In genomic region chr1:143803904-143804539, GRCh38 we compare ENCODE assay signal across 8 cellular contexts.
DNase-seq lines count a peak whose midpoint lies in the region; ATAC-seq and TF ChIP-seq lines count a peak whose summit lies in the region.
"Not testable (repeated sequence)": the region's sequence is repeated elsewhere in the genome, so short reads cannot be mapped to it uniquely, and the experiment has no call there.

No MANE protein-coding gene starts in this region.

- not testable (repeated sequence) for H3K27me3 Mint-ChIP-seq in CD4-positive, alpha-beta T cell; GM23338 (ENCODE audit: insufficient read depth, low read depth, poor library complexity); natural killer cell (ENCODE audit: low read depth in 2 of 2)

- not testable (repeated sequence) for H3F3A ChIP-seq in GM23338 (replicated peaks; ENCODE audit: low read depth)

- not testable (repeated sequence) for H3K9me3 ChIP-seq in CD4-positive, alpha-beta T cell (ENCODE audit: control insufficient read depth, low read length); MG63; right atrium auricular region

- ATAC-seq in CD4-positive, alpha-beta T cell (ENCODE audit: poor library complexity) = peak; percentile 51
- peak; percentile 4; the same call in 1 of the 3 replicates for ATAC-seq in GM23338
- peak in 1 of 3 donors; percentile 24 for ATAC-seq in natural killer cell
- not testable (repeated sequence) for ATAC-seq in stimulated activated effector memory CD8-positive, alpha-beta T cell treated with anti-CD3 and anti-CD28 coated beads, Interleukin-12 subunit alpha, Interleukin-12 subunit beta, amount 100 ng/mL, for 72 hours

- H4K20me1 ChIP-seq in GM23338 (replicated peaks; ENCODE audit: insufficient read depth) = not testable (repeated sequence)

- peak overlapping the region; percentile 91 for H3K4me3 Mint-ChIP-seq in CD4-positive, alpha-beta T cell
- H3K4me3 Mint-ChIP-seq in GM23338 = peak overlapping the region; percentile 80
- H3K4me3 Mint-ChIP-seq in natural killer cell = peak overlapping the region; percentile 70
- peak overlapping the region; percentile 44 for H3K4me3 Mint-ChIP-seq in stimulated activated effector memory CD8-positive, alpha-beta T cell treated with anti-CD3 and anti-CD28 coated beads, Interleukin-12 subunit alpha, Interleukin-12 subunit beta, amount 100 ng/mL, for 72 hours

- peak overlapping the region; percentile 77 for H3K4me2 ChIP-seq in GM23338

- not testable (repeated sequence) for H3K9me3 Mint-ChIP-seq in CD4-positive, alpha-beta T cell; GM23338; natural killer cell; stimulated activated effector memory CD8-positive, alpha-beta T cell treated with anti-CD3 and anti-CD28 coated beads, Interleukin-12 subunit alpha, Interleukin-12 subunit beta, amount 100 ng/mL, for 72 hours

- DNase-seq in CD4-positive, alpha-beta T cell = peak in 3 of 10 experiments; percentile 1 to 33 (median 4)
- DNase-seq in GM23338 (ENCODE audit: low spot score) (peak; percentile 2), MG63 (peak; percentile 33), right atrium auricular region (ENCODE audit: low spot score) (peak; percentile 58), natural killer cell (peak; percentile 12)
- peak; percentile 0 for DNase-seq in activated CD8-positive, alpha-beta memory T cell treated with anti-CD3 and anti-CD28 coated beads, Interleukin-2, amount 50 U/mL, for 24 hours (ENCODE audit: extremely low read depth)
- DNase-seq in choroid plexus epithelial cell (ENCODE audit: low read depth) = not testable (repeated sequence)
- peak in 1 of 2 donors; percentile 50 for DNase-seq in stimulated activated effector memory CD8-positive, alpha-beta T cell treated with anti-CD3 and anti-CD28 coated beads, Interleukin-12 subunit alpha, Interleukin-12 subunit beta, amount 100 ng/mL, for 72 hours (ENCODE audit: low spot score in 2 of 2)

- not testable (repeated sequence) for TF ChIP-seq CTCF in CD4-positive, alpha-beta T cell (IDR thresholded peaks at IDR 0.05); GM23338 (conservative IDR thresholded peaks at IDR 0.05; ENCODE audit: low read depth in 2 of 2); choroid plexus epithelial cell (conservative IDR thresholded peaks at IDR 0.05; ENCODE audit: low read depth, low read length); right atrium auricular region (IDR thresholded peaks at IDR 0.05); natural killer cell (IDR thresholded peaks at IDR 0.05)

- not testable (repeated sequence) for H3K27me3 ChIP-seq in CD4-positive, alpha-beta T cell (ENCODE audit: control insufficient read depth, insufficient read depth, low read length); GM23338 (ENCODE audit: insufficient read depth); MG63; right atrium auricular region

- intact Hi-C loops in CD4-positive, alpha-beta T cell (cut with DNase I, micrococcal nuclease); natural killer cell (cut with micrococcal nuclease): not testable (repeated sequence)

- H3K4me1 ChIP-seq in GM23338 (ENCODE audit: insufficient read depth); right atrium auricular region: not testable (repeated sequence)

- CTCF ChIA-PET in CD4-positive, alpha-beta T cell (lab: Charles Lee) = not testable (repeated sequence)

- not testable (repeated sequence) for H3K27ac ChIP-seq in CD4-positive, alpha-beta T cell (ENCODE audit: low read depth, low read length); GM23338 (ENCODE audit: low read depth); right atrium auricular region

- not testable (repeated sequence) for H2AFZ ChIP-seq in GM23338

- peak overlapping the region; percentile 79 for H3K4me3 ChIP-seq in GM23338
- peak overlapping the region; percentile 57 for H3K4me3 ChIP-seq in MG63
- H3K4me3 ChIP-seq in choroid plexus epithelial cell (ENCODE audit: low read depth, low read length) = peak overlapping the region; percentile 61
- peak overlapping the region; percentile 15 to 21 for H3K4me3 ChIP-seq in right atrium auricular region

- peak overlapping the region; percentile 75 for H3K27ac Mint-ChIP-seq in CD4-positive, alpha-beta T cell
- not testable (repeated sequence) for H3K27ac Mint-ChIP-seq in GM23338, natural killer cell
- peak overlapping the region; percentile 84 for H3K27ac Mint-ChIP-seq in stimulated activated effector memory CD8-positive, alpha-beta T cell treated with anti-CD3 and anti-CD28 coated beads, Interleukin-12 subunit alpha, Interleukin-12 subunit beta, amount 100 ng/mL, for 72 hours

- not testable (repeated sequence) for H3K4me1 Mint-ChIP-seq in CD4-positive, alpha-beta T cell (ENCODE audit: low read depth); GM23338; natural killer cell; stimulated activated effector memory CD8-positive, alpha-beta T cell treated with anti-CD3 and anti-CD28 coated beads, Interleukin-12 subunit alpha, Interleukin-12 subunit beta, amount 100 ng/mL, for 72 hours

- not testable (repeated sequence) for H3K36me3 Mint-ChIP-seq in CD4-positive, alpha-beta T cell (ENCODE audit: low read depth); GM23338 (ENCODE audit: low read depth); natural killer cell; stimulated activated effector memory CD8-positive, alpha-beta T cell treated with anti-CD3 and anti-CD28 coated beads, Interleukin-12 subunit alpha, Interleukin-12 subunit beta, amount 100 ng/mL, for 72 hours

- POLR2A ChIA-PET in CD4-positive, alpha-beta T cell (lab: Charles Lee) = not testable (repeated sequence)

- not testable (repeated sequence) for H3K79me2 ChIP-seq in GM23338 (replicated peaks; ENCODE audit: insufficient read depth)

- H3K9me2 ChIP-seq in GM23338 (ENCODE audit: insufficient read depth) = not testable (repeated sequence)

- not testable (repeated sequence) for H3K36me3 ChIP-seq in GM23338 (ENCODE audit: insufficient read depth); MG63; right atrium auricular region

Comparison
In these comparisons a context has a peak if more than half of its experiments do, and no peak if none do; other contexts are left out.
1. H3K4me3 ChIP-seq: peak in every context shown above with its lines; median percentile 79 in GM23338; 61 in choroid plexus epithelial cell; 57 in MG63; 18 in right atrium auricular region.